Comparison of ENCODE assay signal across 13 cellular contexts in genomic region chr1:169692766-169693460, GRCh38. TPM values are rescaled to one million over a fixed set of nuclear protein-coding genes. Genes with fewer than 3 reads are reported as not detected.
DNase-seq lines count a peak whose midpoint lies in the region; ATAC-seq, FAIRE-seq and TF ChIP-seq lines count a peak whose summit lies in the region.
"Had no signal": no experiment of that assay in that cellular context is flagged by ENCODE, and none has a peak within 500 bp of the region (broad histone marks: within the 10 kb centered on the region; RNA-seq: fewer than 3 reads in every experiment).

No MANE protein-coding gene starts in this region.

- ATAC-seq in GM19455 (IDR thresholded peaks at IDR 0.05; ENCODE audit: unreplicated experiment) (peak; percentile 33), HG03439 (IDR thresholded peaks at IDR 0.05; ENCODE audit: unreplicated experiment) (peak; percentile 36)

- H3F3A ChIP-seq in GM23248 (ENCODE audit: insufficient read depth): no peaks in the 10 kb centered on the region

- H3K9ac ChIP-seq in GM23248: no peak overlapping the region

- H3K4me3 ChIP-seq in dorsolateral prefrontal cortex: no peak overlapping the region
- H3K4me3 ChIP-seq in GM23248: no peak overlapping the region

- H3K9me3 Mint-ChIP-seq in activated naive CD8-positive, alpha-beta T cell treated with anti-CD3 and anti-CD28 coated beads for 36 hours: no peaks in the 10 kb centered on the region

- no peaks in the 10 kb centered on the region for H3K4me1 ChIP-seq in GM23248 (ENCODE audit: insufficient read depth)

- no peaks in the 10 kb centered on the region for H3K27me3 ChIP-seq in dorsolateral prefrontal cortex
- no peaks in the 10 kb centered on the region; the same call in 1 of the 2 replicates for H3K27me3 ChIP-seq in GM23248 (replicated peaks; ENCODE audit: insufficient read depth)

- no peak overlapping the region for H3K27ac ChIP-seq in dorsolateral prefrontal cortex
- no peak overlapping the region for H3K27ac ChIP-seq in GM23248

- in situ Hi-C loops in GM23248 (cut with MboI): no loop called here

- H3K79me2 ChIP-seq in GM23248 (ENCODE audit: insufficient read depth): no peaks in the 10 kb centered on the region

- H3K36me3 ChIP-seq in GM23248 (ENCODE audit: low read depth): no peaks in the 10 kb centered on the region

- peaks cover 68% of the 10 kb centered on the region for H3K36me3 Mint-ChIP-seq in activated naive CD8-positive, alpha-beta T cell treated with anti-CD3 and anti-CD28 coated beads for 36 hours

- no peaks in the 10 kb centered on the region for H3K9me2 ChIP-seq in GM23248 (ENCODE audit: insufficient read depth)

- no peak overlapping the region for H3K4me2 ChIP-seq in GM23248 (ENCODE audit: unreplicated experiment)

- no peak overlapping the region for H2AFZ ChIP-seq in GM23248

- no peaks in the 10 kb centered on the region for H3K9me3 ChIP-seq in GM23248 (ENCODE audit: low read depth)

- intact Hi-C loops in dorsolateral prefrontal cortex (cut with DNase I): no loop called here

- peaks cover 90% of the 10 kb centered on the region for H3K4me1 Mint-ChIP-seq in activated naive CD8-positive, alpha-beta T cell treated with anti-CD3 and anti-CD28 coated beads for 36 hours

- WGBS in GM23248 (ENCODE audit: low coverage in 1 of 2, low lambda C conversion rate in 2 of 2, missing lambda C conversion rate in 2 of 2), 2 experiments: 77 to 84% methylated on average over 4 of the region's 4 CpGs

- FAIRE-seq in D721Med (lab: Jason Lieb, UNC): peak; percentile 29
- FAIRE-seq: endothelial cell of umbilical vein, H54 had no signal

- no peak for DNase-seq in D721Med (ENCODE audit: insufficient read length, low spot score)
- peak; percentile 47 for DNase-seq in activated naive CD8-positive, alpha-beta T cell treated with anti-CD3 and anti-CD28 coated beads for 36 hours
- no peak for DNase-seq in GDM1 (lab: John Stamatoyannopoulos, UW)
- DNase-seq in dorsolateral prefrontal cortex: no peak
- DNase-seq in T1000 (lab: John Stamatoyannopoulos, UW): no peak
- DNase-seq in GM23248: no peak
- DNase-seq: NCI-H1436, SHP77 treated with DMSO at 0.1 percent for 48 hours had no signal

- no peaks in the 10 kb centered on the region for H4K20me1 ChIP-seq in GM23248 (ENCODE audit: insufficient read depth)

- no peak for TF ChIP-seq CTCF in D721Med (IDR thresholded peaks at IDR 0.05; ENCODE audit: insufficient read depth, missing control alignments)
- no peak for TF ChIP-seq CTCF in dorsolateral prefrontal cortex (IDR thresholded peaks at IDR 0.05 in 54 of 56, conservative IDR thresholded peaks at IDR 0.05 in 2 of 56; ENCODE audit: low read depth in 1 of 56, partially characterized antibody in 56 of 56)

- H3K4me3 Mint-ChIP-seq in activated naive CD8-positive, alpha-beta T cell treated with anti-CD3 and anti-CD28 coated beads for 36 hours: peak overlapping the region; percentile 67

- H3K27ac Mint-ChIP-seq in activated naive CD8-positive, alpha-beta T cell treated with anti-CD3 and anti-CD28 coated beads for 36 hours: peak overlapping the region; percentile 98

- no peaks in the 10 kb centered on the region for H3K27me3 Mint-ChIP-seq in activated naive CD8-positive, alpha-beta T cell treated with anti-CD3 and anti-CD28 coated beads for 36 hours

RNA-seq across cellular contexts. Expression of gene SELL, which starts 18.5 kb away (rescaled TPM):
- 100 to 1,000 TPM; 110 to 111 TPM for total RNA-seq in activated naive CD8-positive, alpha-beta T cell treated with anti-CD3 and anti-CD28 coated beads for 36 hours
- total RNA-seq in dorsolateral prefrontal cortex: 10 to 100 TPM in 21 of 120 experiments, 1 to 10 TPM in 98, under 1 TPM in 1; 0.77 to 22.0 (median 4.8) TPM
- total RNA-seq in GM23248 (2014; rRNA removed; shearing (Covaris generic)): not detected in 2 replicates
- polyA plus RNA-seq in GM23248 (2016; fragmentation: Nextera tagmentation; extraction: Ambion mirVana): not detected in 2 replicates
- total RNA-seq: kidney epithelial cell had no signal

RNA-seq across cellular contexts. Expression of gene SELE, which starts 41.0 kb away (rescaled TPM):
- total RNA-seq in activated naive CD8-positive, alpha-beta T cell treated with anti-CD3 and anti-CD28 coated beads for 36 hours: not detected
- total RNA-seq in dorsolateral prefrontal cortex: 10 to 100 TPM in 3 of 120 experiments, 1 to 10 TPM in 24, under 1 TPM in 49, not detected in 44; 0.10 to 49.0 (median 0.64) TPM
- total RNA-seq in GM23248 (2014; rRNA removed; shearing (Covaris generic)): not detected in 2 replicates
- polyA plus RNA-seq in GM23248 (2016; fragmentation: Nextera tagmentation; extraction: Ambion mirVana): not detected in 2 replicates
- total RNA-seq: kidney epithelial cell had no signal

Comparison
In these comparisons a context has a peak if more than half of its experiments do, and no peak if none do; other contexts are left out.
1. RNA of gene SELL, which starts 18.5 kb away (total RNA-seq): 110 to 111 TPM in activated naive CD8-positive, alpha-beta T cell treated with anti-CD3 and anti-CD28 coated beads for 36 hours; 0.77 to 22.0 TPM in dorsolateral prefrontal cortex and not detected in GM23248; every median in the first group is over 4 times any median in the second.